ENCODE assay signal across 14 cellular contexts in the genomic region with DNA sequence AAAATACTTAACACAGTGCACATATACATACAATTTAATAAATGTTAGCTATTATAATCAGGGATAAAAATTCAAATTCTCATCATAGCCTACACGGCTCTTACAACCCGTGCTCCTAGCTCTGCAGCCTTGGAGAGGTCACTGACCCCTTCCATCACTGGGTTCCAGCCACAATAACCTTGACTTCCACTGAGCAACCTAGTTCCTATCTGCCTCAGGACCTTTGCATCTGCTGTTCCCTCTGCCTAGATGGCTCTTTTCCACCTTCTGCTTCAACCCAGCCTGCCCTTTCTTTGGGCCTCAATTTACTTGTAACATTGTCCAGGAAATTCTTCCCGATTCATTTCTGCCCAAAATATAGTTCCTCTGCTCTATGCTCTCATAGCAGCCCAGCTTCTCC. TPM values are rescaled to one million over a fixed set of nuclear protein-coding genes. Genes with fewer than 3 reads are reported as not detected.
DNase-seq lines count a peak whose midpoint lies in the region; ATAC-seq, FAIRE-seq and TF ChIP-seq lines count a peak whose summit lies in the region.
"Had no signal": no experiment of that assay in that cellular context is flagged by ENCODE, and none has a peak within 500 bp of the region (broad histone marks: within the 10 kb centered on the region; RNA-seq: fewer than 3 reads in every experiment).

No MANE protein-coding gene starts in this region.

- DNase-seq in CD4-positive, CD25-positive, alpha-beta regulatory T cell: no peak
- DNase-seq in H7 (peak; percentile 10), astrocyte (ENCODE audit: low read depth) (no peak), foreskin fibroblast (no peak), PC-3 (no peak)
- DNase-seq in naive thymus-derived CD8-positive, alpha-beta T cell: no peak
- no peak for DNase-seq in activated CD4-positive, alpha-beta T cell treated with anti-CD3 and anti-CD28 coated beads, Interleukin-2, amount 50 U/mL, for 48 hours
- DNase-seq: effector memory CD4-positive, alpha-beta T cell; NCI-H2081; SIG-M5 had no signal

- BruUV-seq in PC-3 (replicated peaks; lab: Mats Ljungman, UMichigan): no TSS peak

- no peak overlapping the region for H3K4me2 ChIP-seq in astrocyte (ENCODE audit: low read length)
- H3K4me2 ChIP-seq in PC-3 (ENCODE audit: low read length): no peak overlapping the region

- no peak overlapping the region for H2AFZ ChIP-seq in astrocyte (ENCODE audit: low read depth, low read length)
- no peak overlapping the region for H2AFZ ChIP-seq in PC-3 (ENCODE audit: low read length)

- peak overlapping the region in 1 of 3 donors; percentile 85 for H3K27ac Mint-ChIP-seq in CD4-positive, CD25-positive, alpha-beta regulatory T cell
- no peak overlapping the region for H3K27ac Mint-ChIP-seq in astrocyte (ENCODE audit: unreplicated experiment)
- peak overlapping the region in 3 of 10 donors; percentile 9 to 52 (median 35) for H3K27ac Mint-ChIP-seq in naive thymus-derived CD8-positive, alpha-beta T cell

- H3K36me3 Mint-ChIP-seq in CD4-positive, CD25-positive, alpha-beta regulatory T cell: no peaks in the 10 kb centered on the region
- no peaks in the 10 kb centered on the region for H3K36me3 Mint-ChIP-seq in astrocyte (ENCODE audit: low read depth, unreplicated experiment)
- no peaks in the 10 kb centered on the region for H3K36me3 Mint-ChIP-seq in naive thymus-derived CD8-positive, alpha-beta T cell

- no peak overlapping the region for H3K4me3 ChIP-seq in CD4-positive, CD25-positive, alpha-beta regulatory T cell (ENCODE audit: low read depth, low read length)
- H3K4me3 ChIP-seq in H7 (ENCODE audit: insufficient read depth, low read depth, low read length) (no peak overlapping the region), astrocyte (ENCODE audit: insufficient read depth, low read depth, low read length) (no peak overlapping the region), foreskin fibroblast (ENCODE audit: low read depth in 1 of 2, low read length in 2 of 2) (no peak overlapping the region), PC-3 (ENCODE audit: low read length) (no peak overlapping the region)

- ATAC-seq in CD4-positive, CD25-positive, alpha-beta regulatory T cell (ENCODE audit: low read depth in 2 of 2): no peak
- no peak for ATAC-seq in naive thymus-derived CD8-positive, alpha-beta T cell
- ATAC-seq in HG02852 (IDR thresholded peaks at IDR 0.05; ENCODE audit: unreplicated experiment) (no peak), PC-3 (no peak)

- no peaks in the 10 kb centered on the region for H3K9me2 ChIP-seq in PC-3 (replicated peaks; ENCODE audit: low read length)

- TF ChIP-seq CTCF in astrocyte (IDR thresholded peaks at IDR 0.05; ENCODE audit: insufficient read depth, low read depth, low read length) (no peak), foreskin fibroblast (IDR thresholded peaks at IDR 0.05; ENCODE audit: low read depth, low read length) (no peak), PC-3 (conservative IDR thresholded peaks at IDR 0.05; ENCODE audit: low read depth, low read length) (no peak)

- intact Hi-C loops in PC-3 (cut with micrococcal nuclease): no loop called here

- H3K79me2 ChIP-seq in astrocyte (ENCODE audit: insufficient read depth, low read length) (no peaks in the 10 kb centered on the region), PC-3 (ENCODE audit: low read length) (no peaks in the 10 kb centered on the region)

- no peak overlapping the region for H3K27ac ChIP-seq in CD4-positive, CD25-positive, alpha-beta regulatory T cell (ENCODE audit: insufficient read depth, low read length, poor library complexity, severe bottlenecking)
- H3K27ac ChIP-seq in astrocyte (ENCODE audit: low read depth, low read length) (no peak overlapping the region), PC-3 (ENCODE audit: low read length) (no peak overlapping the region)

- H3F3A ChIP-seq in PC-3 (ENCODE audit: low read length, unreplicated experiment): no peaks in the 10 kb centered on the region

- peaks cover 22% of the 10 kb centered on the region for H3K27me3 ChIP-seq in CD4-positive, CD25-positive, alpha-beta regulatory T cell (ENCODE audit: control insufficient read depth, insufficient read depth, low read length)
- H3K27me3 ChIP-seq in H7 (ENCODE audit: control insufficient read depth, insufficient read depth, low read length) (peaks cover 19% of the 10 kb centered on the region), astrocyte (ENCODE audit: insufficient read depth, low read length) (peaks cover 22% of the 10 kb centered on the region), PC-3 (ENCODE audit: low read length) (no peaks in the 10 kb centered on the region)

- peaks cover 11% of the 10 kb centered on the region for H3K4me1 ChIP-seq in CD4-positive, CD25-positive, alpha-beta regulatory T cell (ENCODE audit: control insufficient read depth, insufficient read depth, low read length, poor library complexity, severe bottlenecking)
- H3K4me1 ChIP-seq in astrocyte (ENCODE audit: insufficient read depth, low read length): peaks cover 4% of the 10 kb centered on the region
- H3K4me1 ChIP-seq in PC-3 (ENCODE audit: insufficient read depth, low read length): no peaks in the 10 kb centered on the region

- H3K4me3 Mint-ChIP-seq in CD4-positive, CD25-positive, alpha-beta regulatory T cell: peak overlapping the region in 3 of 4 donors; percentile 0 to 49 (median 2)
- H3K4me3 Mint-ChIP-seq in astrocyte (ENCODE audit: unreplicated experiment): peak overlapping the region; percentile 17
- peak overlapping the region; percentile 42 to 82 (median 64) for H3K4me3 Mint-ChIP-seq in naive thymus-derived CD8-positive, alpha-beta T cell

- H3K9ac ChIP-seq in astrocyte (ENCODE audit: low read length) (no peak overlapping the region), PC-3 (ENCODE audit: low read length) (no peak overlapping the region)

- H4K20me1 ChIP-seq in astrocyte (ENCODE audit: insufficient read depth, low read length) (no peaks in the 10 kb centered on the region), PC-3 (ENCODE audit: low read length) (no peaks in the 10 kb centered on the region)

- FAIRE-seq in astrocyte (lab: Jason Lieb, UNC): no peak
- FAIRE-seq: G401.6 had no signal

- POLR2A ChIA-PET in naive thymus-derived CD8-positive, alpha-beta T cell (lab: Charles Lee): interaction anchor here (0.5 to 3.4 kb wide), 4 partner anchors 9 to 595 kb away, joined by 3 to 16 read pairs (median 3); partner anchors contain the start of genes DELE1 and RNF14
- POLR2A ChIA-PET in PC-3 (lab: Charles Lee; ENCODE audit: unreplicated experiment): no interaction called here

- no peaks in the 10 kb centered on the region for H3K36me3 ChIP-seq in CD4-positive, CD25-positive, alpha-beta regulatory T cell (ENCODE audit: control insufficient read depth, insufficient read depth, low read length)
- no peaks in the 10 kb centered on the region for H3K36me3 ChIP-seq in H7 (replicated peaks; ENCODE audit: control insufficient read depth, insufficient read depth, low read length)
- H3K36me3 ChIP-seq in astrocyte (ENCODE audit: insufficient read depth, low read length): no peaks in the 10 kb centered on the region
- H3K36me3 ChIP-seq in PC-3 (ENCODE audit: low read depth, low read length): no peaks in the 10 kb centered on the region

- no peaks in the 10 kb centered on the region for H3K9me3 ChIP-seq in CD4-positive, CD25-positive, alpha-beta regulatory T cell (ENCODE audit: control insufficient read depth in 2 of 2, low read length in 2 of 2)
- no peaks in the 10 kb centered on the region for H3K9me3 ChIP-seq in astrocyte (ENCODE audit: insufficient read depth, low read depth, low read length)
- H3K9me3 ChIP-seq in PC-3 (ENCODE audit: low read length): no peaks in the 10 kb centered on the region

- peaks cover 0 to 15% (median 7%) of the 10 kb centered on the region in 4 donors for H3K4me1 Mint-ChIP-seq in CD4-positive, CD25-positive, alpha-beta regulatory T cell
- no peaks in the 10 kb centered on the region for H3K4me1 Mint-ChIP-seq in astrocyte (ENCODE audit: low read depth, unreplicated experiment)
- peaks cover 5 to 15% (median 11%) of the 10 kb centered on the region in 4 donors for H3K4me1 Mint-ChIP-seq in naive thymus-derived CD8-positive, alpha-beta T cell

- peaks cover 64% of the 10 kb centered on the region for H3K27me3 Mint-ChIP-seq in CD4-positive, CD25-positive, alpha-beta regulatory T cell
- H3K27me3 Mint-ChIP-seq in astrocyte (ENCODE audit: low read depth, unreplicated experiment): peaks cover 41% of the 10 kb centered on the region
- H3K27me3 Mint-ChIP-seq in naive thymus-derived CD8-positive, alpha-beta T cell: peaks cover 22 to 42% (median 23%) of the 10 kb centered on the region in 5 donors

- H3K9me3 Mint-ChIP-seq in CD4-positive, CD25-positive, alpha-beta regulatory T cell: peaks cover 0 to 2% (median 0%) of the 10 kb centered on the region in 7 donors
- H3K9me3 Mint-ChIP-seq in astrocyte (ENCODE audit: unreplicated experiment): no peaks in the 10 kb centered on the region
- H3K9me3 Mint-ChIP-seq in naive thymus-derived CD8-positive, alpha-beta T cell: no peaks in the 10 kb centered on the region

- CTCF ChIA-PET in PC-3 (lab: Charles Lee): no interaction called here

RNA-seq across cellular contexts. Expression of gene DELE1, which starts 8.9 kb away (rescaled TPM):
- 88.7 TPM for total RNA-seq in CD4-positive, CD25-positive, alpha-beta regulatory T cell
- polyA plus RNA-seq in CD4-positive, CD25-positive, alpha-beta regulatory T cell: 10 to 100 TPM; 31.3 to 50.4 (median 34.3) TPM
- 61.7 and 83.1 TPM in 2 replicates for total RNA-seq in H7 (2014; rRNA removed; shearing (Covaris generic))
- 37.6 and 38.2 TPM in 2 replicates for total RNA-seq in astrocyte
- 10 to 100 TPM; 89.8 to 97.1 TPM for total RNA-seq in naive thymus-derived CD8-positive, alpha-beta T cell
- polyA plus RNA-seq in naive thymus-derived CD8-positive, alpha-beta T cell: 10 to 100 TPM; 28.2 to 33.5 (median 31.4) TPM
- 46.6 and 58.9 TPM in 2 replicates for total RNA-seq in PC-3 (2014; rRNA removed)

RNA-seq across cellular contexts. Expression of gene PCDH1, which starts 36.6 kb away (rescaled TPM):
- total RNA-seq in CD4-positive, CD25-positive, alpha-beta regulatory T cell: 0.20 TPM
- polyA plus RNA-seq in CD4-positive, CD25-positive, alpha-beta regulatory T cell: 1 to 10 TPM; 1.3 to 2.6 (median 1.8) TPM
- 66.8 and 67.1 TPM in 2 replicates for total RNA-seq in H7 (2014; rRNA removed; shearing (Covaris generic))
- total RNA-seq in astrocyte: 9.1 and 11.5 TPM in 2 replicates
- total RNA-seq in naive thymus-derived CD8-positive, alpha-beta T cell: not detected
- polyA plus RNA-seq in naive thymus-derived CD8-positive, alpha-beta T cell: 1 to 10 TPM in 1 of 3 donors, under 1 TPM in 1, not detected in 1; 0.06 to 1.3 TPM
- total RNA-seq in PC-3 (2014; rRNA removed): 53.0 and 55.8 TPM in 2 replicates
- total RNA-seq: T-helper 2 cell treated with Interferon-gamma antibody and Interleukin-4, amounts not matched to agents 100 ng/mL and 5 ng/mL, for 36 hours had no signal

RNA-seq across cellular contexts. Expression of gene PCDH12, which starts 43.2 kb away (rescaled TPM):
- total RNA-seq in CD4-positive, CD25-positive, alpha-beta regulatory T cell: not detected
- polyA plus RNA-seq in CD4-positive, CD25-positive, alpha-beta regulatory T cell: under 1 TPM; 0.12 to 0.33 (median 0.20) TPM
- total RNA-seq in H7 (2014; rRNA removed; shearing (Covaris generic)): 0.10 TPM in 1 of 2 replicates, not detected in the other
- total RNA-seq in astrocyte: 0.02 TPM in 1 of 2 replicates, not detected in the other
- total RNA-seq in naive thymus-derived CD8-positive, alpha-beta T cell: not detected
- under 1 TPM; 0.07 to 0.21 (median 0.07) TPM for polyA plus RNA-seq in naive thymus-derived CD8-positive, alpha-beta T cell
- 0.15 TPM in 1 of 2 replicates, not detected in the other for total RNA-seq in PC-3 (2014; rRNA removed)
- total RNA-seq: Calu3 had no signal

RNA-seq across cellular contexts. Expression of gene RNF14, which starts 54.1 kb away (rescaled TPM):
- 24.4 TPM for total RNA-seq in CD4-positive, CD25-positive, alpha-beta regulatory T cell
- 10 to 100 TPM; 38.2 to 56.8 (median 48.6) TPM for polyA plus RNA-seq in CD4-positive, CD25-positive, alpha-beta regulatory T cell
- total RNA-seq in H7 (2014; rRNA removed; shearing (Covaris generic)): 52.3 and 55.3 TPM in 2 replicates
- 96.5 and 105 TPM in 2 replicates for total RNA-seq in astrocyte
- 10 to 100 TPM; 31.3 to 31.6 TPM for total RNA-seq in naive thymus-derived CD8-positive, alpha-beta T cell
- polyA plus RNA-seq in naive thymus-derived CD8-positive, alpha-beta T cell: 10 to 100 TPM; 27.4 to 40.1 (median 30.1) TPM
- total RNA-seq in PC-3 (2014; rRNA removed): 32.1 and 49.8 TPM in 2 replicates

Comparison
In these comparisons a context has a peak if more than half of its experiments do, and no peak if none do; other contexts are left out.
1. H3K4me3 Mint-ChIP-seq: peak in every context shown above with its lines; median percentile 64 in naive thymus-derived CD8-positive, alpha-beta T cell; 17 in astrocyte; 2 in CD4-positive, CD25-positive, alpha-beta regulatory T cell.